ENCODE assay signal across 20 cellular contexts in genomic region chr7:143261901-143262300, GRCh38. TPM values are rescaled to one million over a fixed set of nuclear protein-coding genes. Genes with fewer than 3 reads are reported as not detected.
DNase-seq lines count a peak whose midpoint lies in the region; ATAC-seq, FAIRE-seq and TF ChIP-seq lines count a peak whose summit lies in the region.
"Had no signal": no experiment of that assay in that cellular context is flagged by ENCODE, and none has a peak within 500 bp of the region (broad histone marks: within the 10 kb centered on the region; RNA-seq: fewer than 3 reads in every experiment).

No MANE protein-coding gene starts in this region.

- no peak overlapping the region for H2AFZ ChIP-seq in HepG2 (ENCODE audit: low read length)

- TF ChIP-seq CTCF in HepG2 (CRISPR knock-in tag; IDR thresholded peaks at IDR 0.05) (no peak), right lobe of liver (IDR thresholded peaks at IDR 0.05) (no peak)

- H4K20me1 ChIP-seq in HepG2 (ENCODE audit: insufficient read depth, low read length) = no peaks in the 10 kb centered on the region

- POLR2A ChIA-PET in HepG2 (lab: Yijun Ruan, JAX) = interaction anchor here (1.6 to 2.4 kb wide), 3 partner anchors 11 to 21 kb away, joined by 4 to 26 read pairs (median 21); no protein-coding TSS in a partner anchor
- POLR2A ChIA-PET in activated CD8-positive, alpha-beta T cell treated with anti-CD3 and anti-CD28 coated beads, Interleukin-2, amount 10 ng/mL, durations not matched to agents 7 days and 5 days (lab: Charles Lee) = interaction anchor here (1.6 to 2.7 kb wide), 2 partner anchors 17 to 18 kb away, joined by 4 to 20 read pairs; no protein-coding TSS in a partner anchor

- intact Hi-C loops in HepG2 (cut with micrococcal nuclease; ENCODE audit: unreplicated experiment) (loop anchor here (2.0 kb wide), 2 partner anchors 13 to 23 kb away; partner anchors contain the start of gene TMEM139), right lobe of liver (cut with DNase I) (no loop called here)

- H3K27ac Mint-ChIP-seq in activated CD8-positive, alpha-beta T cell treated with anti-CD3 and anti-CD28 coated beads, Interleukin-2, amount 10 ng/mL, durations not matched to agents 7 days and 5 days = peak overlapping the region; percentile 23
- H3K27ac Mint-ChIP-seq in immature natural killer cell = peak overlapping the region in 5 of 6 donors; percentile 7 to 85 (median 76)

- no peak overlapping the region for H3K4me2 ChIP-seq in HepG2 (ENCODE audit: low read depth, low read length)

- TF ChIP-seq EP300 in HepG2 (IDR thresholded peaks at IDR 0.05; ENCODE audit: low read depth in 2 of 2, low read length in 2 of 2) (no peak), HepG2 (CRISPR knock-in tag; IDR thresholded peaks at IDR 0.05; ENCODE audit: borderline replicate concordance) (no peak)

- H3K4me1 ChIP-seq in HepG2 (ENCODE audit: insufficient read depth, low read length) (peaks cover 41% of the 10 kb centered on the region), right lobe of liver (peaks cover 0 to 47% (median 10%) of the 10 kb centered on the region in 4 donors)
- H3K4me1 ChIP-seq: foreskin keratinocyte had no signal

- H3K27ac ChIP-seq in HepG2 (ENCODE audit: extremely low read length, insufficient read depth, low read length) = no peak overlapping the region
- H3K27ac ChIP-seq in right lobe of liver = no peak overlapping the region
- H3K27ac ChIP-seq: foreskin keratinocyte, WERI-Rb-1 had no signal

- WGBS in HepG2 (ENCODE audit: low lambda C conversion rate) = 50% methylated on average over 1 of the region's 1 CpG
- WGBS in right lobe of liver (ENCODE audit: insufficient coverage, low coverage, low lambda C conversion rate, missing lambda C conversion rate) = 88% methylated on average over 1 of the region's 1 CpG

- H3K4me3 ChIP-seq in HepG2 (replicated peaks in 1 of 3; ENCODE audit: insufficient read depth in 1 of 3, low read depth in 2 of 3, low read length in 3 of 3) = no peak overlapping the region
- H3K4me3 ChIP-seq in right lobe of liver = no peak overlapping the region

- peaks cover 50% of the 10 kb centered on the region for H3K4me1 Mint-ChIP-seq in activated CD8-positive, alpha-beta T cell treated with anti-CD3 and anti-CD28 coated beads, Interleukin-2, amount 10 ng/mL, durations not matched to agents 7 days and 5 days (ENCODE audit: low read depth)
- H3K4me1 Mint-ChIP-seq in immature natural killer cell = peaks cover 30 to 44% of the 10 kb centered on the region in 2 donors

- no peaks in the 10 kb centered on the region for H3K27me3 Mint-ChIP-seq in activated CD8-positive, alpha-beta T cell treated with anti-CD3 and anti-CD28 coated beads, Interleukin-2, amount 10 ng/mL, durations not matched to agents 7 days and 5 days (ENCODE audit: low read depth)
- H3K27me3 Mint-ChIP-seq in immature natural killer cell (ENCODE audit: low read depth in 3 of 3) = peaks cover 0 to 3% (median 1%) of the 10 kb centered on the region in 3 donors

- H3K36me3 Mint-ChIP-seq in activated CD8-positive, alpha-beta T cell treated with anti-CD3 and anti-CD28 coated beads, Interleukin-2, amount 10 ng/mL, durations not matched to agents 7 days and 5 days (ENCODE audit: low read depth) = peaks cover 33% of the 10 kb centered on the region
- H3K36me3 Mint-ChIP-seq in immature natural killer cell = peaks cover 0 to 5% (median 2%) of the 10 kb centered on the region in 3 donors

- TF ChIP-seq POLR2A in HepG2 (IDR thresholded peaks at IDR 0.05; ENCODE audit: insufficient read depth in 1 of 2, low read depth in 2 of 2, low read length in 2 of 2) = no peak
- TF ChIP-seq POLR2A in right lobe of liver (IDR thresholded peaks at IDR 0.05) = no peak

- H3K9me3 ChIP-seq in HepG2 (ENCODE audit: low read length) (no peaks in the 10 kb centered on the region), right lobe of liver (no peaks in the 10 kb centered on the region)

- FAIRE-seq in HepG2 (lab: Jason Lieb, UNC) = no peak
- FAIRE-seq: endothelial cell of umbilical vein, HTR-8/SVneo had no signal

- no peaks in the 10 kb centered on the region; a peak in 1 of 5 replicates for H3K27me3 ChIP-seq in HepG2 (ENCODE audit: control insufficient read depth in 1 of 2, insufficient read depth in 2 of 2, low read length in 2 of 2)
- H3K27me3 ChIP-seq in right lobe of liver = no peaks in the 10 kb centered on the region
- H3K27me3 ChIP-seq: foreskin keratinocyte had no signal

- no peaks in the 10 kb centered on the region for H3K9me3 Mint-ChIP-seq in activated CD8-positive, alpha-beta T cell treated with anti-CD3 and anti-CD28 coated beads, Interleukin-2, amount 10 ng/mL, durations not matched to agents 7 days and 5 days (ENCODE audit: insufficient read depth)
- H3K9me3 Mint-ChIP-seq in immature natural killer cell = no peaks in the 10 kb centered on the region

- peaks cover 0 to 2% of the 10 kb centered on the region in 2 experiments; a peak in 2 of 5 replicates for H3K36me3 ChIP-seq in HepG2 (replicated peaks in 1 of 2; ENCODE audit: control insufficient read depth in 1 of 2, insufficient read depth in 2 of 2, low read length in 2 of 2)
- peaks cover 0 to 18% (median 3%) of the 10 kb centered on the region in 4 donors for H3K36me3 ChIP-seq in right lobe of liver
- H3K36me3 ChIP-seq: WERI-Rb-1 had no signal

- in situ Hi-C loops in HepG2 (cut with HindIII; ENCODE audit: extremely low pct_ligation_motif_present, low pct_unique_long_range_greater_than_20kb) = no loop called here

- TF ChIP-seq RAD21 in HepG2 (CRISPR knock-in tag; IDR thresholded peaks at IDR 0.05) = no peak

- ATAC-seq in HepG2 = no peak
- no peak for ATAC-seq in right lobe of liver
- no peak for ATAC-seq in activated CD8-positive, alpha-beta T cell treated with anti-CD3 and anti-CD28 coated beads, Interleukin-2, amount 10 ng/mL, durations not matched to agents 7 days and 5 days
- ATAC-seq: foreskin keratinocyte had no signal

- H3K4me3 Mint-ChIP-seq in activated CD8-positive, alpha-beta T cell treated with anti-CD3 and anti-CD28 coated beads, Interleukin-2, amount 10 ng/mL, durations not matched to agents 7 days and 5 days = peak overlapping the region; percentile 20
- H3K4me3 Mint-ChIP-seq in immature natural killer cell = peak overlapping the region; percentile 64 to 96 (median 76)

- DNase-seq in HepG2 (ENCODE audit: low spot score) = no peak
- DNase-seq in right lobe of liver = no peak
- DNase-seq in activated CD8-positive, alpha-beta T cell treated with anti-CD3 and anti-CD28 coated beads, Interleukin-2, amount 10 ng/mL, durations not matched to agents 7 days and 5 days = no peak
- DNase-seq in immature natural killer cell = no peak
- no peak for DNase-seq in stimulated activated naive CD4-positive, alpha-beta T cell treated with Interleukin-2 at 50 U/mL for 16 hours (lab: John Stamatoyannopoulos, UW)
- no peak for DNase-seq in NCI-H187 (lab: John Stamatoyannopoulos, UW)
- no peak for DNase-seq in SW480 (ENCODE audit: low spot score)
- DNase-seq in NCI-H82 treated with DMSO at 0.1 percent for 48 hours (lab: John Stamatoyannopoulos, UW; ENCODE audit: unreplicated experiment) = no peak
- DNase-seq: Calu3; cerebellar nuclear complex; foreskin keratinocyte; NCI-H1436; NCI-H345; RPMI8226; stimulated activated CD4-positive, alpha-beta T cell treated with anti-CD3 and anti-CD28 coated beads, Interleukin-1b, Interleukin-23, amount 100 ng/mL, for 48 hours; WERI-Rb-1 had no signal

- no TSS peak for BruUV-seq in HepG2 (replicated peaks; lab: Mats Ljungman, UMichigan)

- no peak overlapping the region for H3K9ac ChIP-seq in HepG2 (ENCODE audit: insufficient read depth, low read depth, low read length)

- H3K79me2 ChIP-seq in HepG2 (ENCODE audit: insufficient read depth, low read length) = peaks cover 12% of the 10 kb centered on the region

- CTCF ChIA-PET in HepG2 (lab: Yijun Ruan, JAX; ENCODE audit: low intra/inter-chr PET ratio, low total read pairs) = no interaction called here
- CTCF ChIA-PET in activated CD8-positive, alpha-beta T cell treated with anti-CD3 and anti-CD28 coated beads, Interleukin-2, amount 10 ng/mL, durations not matched to agents 7 days and 5 days (lab: Charles Lee) = interaction anchor here (1.3 to 16.4 kb wide), 3 partner anchors 15 to 21 kb away, joined by 3 to 224 read pairs (median 11); no protein-coding TSS in a partner anchor

RNA-seq across cellular contexts. Expression of gene GSTK1, which starts 1.3 kb away (rescaled TPM):
- total RNA-seq in HepG2 (2016; rRNA removed; fragmentation: Illumina TruSeq; extraction: Trizol) (31.5 and 64.6 TPM in 2 replicates), right lobe of liver (100 to 1,000 TPM; 209 to 315 (median 257) TPM)
- 20.3 and 21.6 TPM in 2 replicates for total RNA-seq in HepG2 (2016; cell fraction: cytosol; rRNA removed; fragmentation: Illumina TruSeq; extraction: Trizol; ENCODE audit: low read depth)
- 34.2 and 66.6 TPM in 2 replicates for total RNA-seq in HepG2 (2016; cell fraction: insoluble cytoplasmic fraction; rRNA removed; fragmentation: Illumina TruSeq; extraction: Trizol)
- 21.6 and 25.7 TPM in 2 replicates for total RNA-seq in HepG2 (2016; cell fraction: membrane; rRNA removed; fragmentation: Illumina TruSeq; extraction: Trizol)
- total RNA-seq in HepG2 (2016; cell fraction: nucleus; rRNA removed; fragmentation: Illumina TruSeq; extraction: Trizol) = 76.0 and 84.9 TPM in 2 replicates
- polyA plus RNA-seq in HepG2 (2011; rRNA removed) (92.1 and 96.2 TPM in 2 replicates), immature natural killer cell (100 to 1,000 TPM; 238 to 266 (median 252) TPM)
- polyA plus RNA-seq in HepG2 (2011; cell fraction: cytosol; rRNA removed) = 77.4 and 78.9 TPM in 2 replicates
- 175 and 195 TPM in 2 replicates for polyA plus RNA-seq in HepG2 (2011; cell fraction: nucleus; rRNA removed)
- polyA plus RNA-seq in HepG2 (2012) = 62.6 and 63.0 TPM in 2 replicates
- polyA plus RNA-seq in HepG2 (2016; cell fraction: cytosol; fragmentation: Illumina TruSeq; extraction: Trizol; ENCODE audit: low read depth) = 23.7 and 26.3 TPM in 2 replicates
- polyA plus RNA-seq in HepG2 (2016; cell fraction: insoluble cytoplasmic fraction; fragmentation: Illumina TruSeq; extraction: Trizol; ENCODE audit: low read depth) = 46.1 and 48.6 TPM in 2 replicates
- 24.7 and 25.7 TPM in 2 replicates for polyA plus RNA-seq in HepG2 (2016; cell fraction: membrane; fragmentation: Illumina TruSeq; extraction: Trizol; ENCODE audit: low read depth)
- 199 and 221 TPM in 2 replicates for polyA plus RNA-seq in HepG2 (2016; cell fraction: nucleus; fragmentation: Illumina TruSeq; extraction: Trizol; ENCODE audit: insufficient read depth, low read depth)
- polyA minus RNA-seq in HepG2 (2011; rRNA and poly(A)+ RNA removed; ENCODE audit: low replicate concordance) = 43.6 and 115 TPM in 2 replicates
- 25.3 TPM in 2 replicates for polyA minus RNA-seq in HepG2 (2011; cell fraction: cytosol; rRNA and poly(A)+ RNA removed)
- polyA minus RNA-seq in HepG2 (2011; cell fraction: nucleus; rRNA and poly(A)+ RNA removed) = 32.3 and 47.2 TPM in 2 replicates
- total RNA-seq in activated CD8-positive, alpha-beta T cell treated with anti-CD3 and anti-CD28 coated beads, Interleukin-2, amount 10 ng/mL, durations not matched to agents 7 days and 5 days = 100 to 1,000 TPM; 254 to 255 TPM

RNA-seq across cellular contexts. Expression of gene TMEM139, which starts 22.9 kb away (rescaled TPM):
- total RNA-seq in HepG2 (2016; rRNA removed; fragmentation: Illumina TruSeq; extraction: Trizol) (7.8 and 7.9 TPM in 2 replicates), right lobe of liver (10 to 100 TPM in 5 of 6 experiments, 1 to 10 TPM in 1; 7.0 to 20.8 (median 14.8) TPM)
- 3.6 and 5.1 TPM in 2 replicates for total RNA-seq in HepG2 (2016; cell fraction: cytosol; rRNA removed; fragmentation: Illumina TruSeq; extraction: Trizol; ENCODE audit: low read depth)
- 6.2 and 7.5 TPM in 2 replicates for total RNA-seq in HepG2 (2016; cell fraction: insoluble cytoplasmic fraction; rRNA removed; fragmentation: Illumina TruSeq; extraction: Trizol)
- total RNA-seq in HepG2 (2016; cell fraction: membrane; rRNA removed; fragmentation: Illumina TruSeq; extraction: Trizol) = 5.7 and 6.4 TPM in 2 replicates
- 7.4 and 8.1 TPM in 2 replicates for total RNA-seq in HepG2 (2016; cell fraction: nucleus; rRNA removed; fragmentation: Illumina TruSeq; extraction: Trizol)
- polyA plus RNA-seq in HepG2 (2011; rRNA removed) (13.8 and 14.0 TPM in 2 replicates), immature natural killer cell (not detected)
- 15.4 and 16.1 TPM in 2 replicates for polyA plus RNA-seq in HepG2 (2011; cell fraction: cytosol; rRNA removed)
- 9.9 and 14.3 TPM in 2 replicates for polyA plus RNA-seq in HepG2 (2011; cell fraction: nucleus; rRNA removed)
- polyA plus RNA-seq in HepG2 (2012) = 4.0 and 13.4 TPM in 2 replicates
- 2.7 and 4.4 TPM in 2 replicates for polyA plus RNA-seq in HepG2 (2016; cell fraction: cytosol; fragmentation: Illumina TruSeq; extraction: Trizol; ENCODE audit: low read depth)
- polyA plus RNA-seq in HepG2 (2016; cell fraction: insoluble cytoplasmic fraction; fragmentation: Illumina TruSeq; extraction: Trizol; ENCODE audit: low read depth) = 7.7 and 9.4 TPM in 2 replicates
- polyA plus RNA-seq in HepG2 (2016; cell fraction: membrane; fragmentation: Illumina TruSeq; extraction: Trizol; ENCODE audit: low read depth) = 6.6 and 7.0 TPM in 2 replicates
- 8.5 and 10.4 TPM in 2 replicates for polyA plus RNA-seq in HepG2 (2016; cell fraction: nucleus; fragmentation: Illumina TruSeq; extraction: Trizol; ENCODE audit: insufficient read depth, low read depth)
- 7.2 and 31.8 TPM in 2 replicates for polyA minus RNA-seq in HepG2 (2011; rRNA and poly(A)+ RNA removed; ENCODE audit: low replicate concordance)
- 4.9 and 5.5 TPM in 2 replicates for polyA minus RNA-seq in HepG2 (2011; cell fraction: cytosol; rRNA and poly(A)+ RNA removed)
- 6.5 and 9.0 TPM in 2 replicates for polyA minus RNA-seq in HepG2 (2011; cell fraction: nucleus; rRNA and poly(A)+ RNA removed)
- total RNA-seq in activated CD8-positive, alpha-beta T cell treated with anti-CD3 and anti-CD28 coated beads, Interleukin-2, amount 10 ng/mL, durations not matched to agents 7 days and 5 days = under 1 TPM; 0.29 to 0.65 TPM
- total RNA-seq: endothelial cell of umbilical vein, osteocyte, temporal lobe had no signal

RNA-seq across cellular contexts. Expression of gene CASP2, which starts 26.2 kb away (rescaled TPM):
- total RNA-seq in HepG2 (2016; rRNA removed; fragmentation: Illumina TruSeq; extraction: Trizol) (13.7 and 21.2 TPM in 2 replicates), right lobe of liver (1 to 10 TPM; 5.3 to 8.7 (median 6.7) TPM)
- total RNA-seq in HepG2 (2016; cell fraction: cytosol; rRNA removed; fragmentation: Illumina TruSeq; extraction: Trizol; ENCODE audit: low read depth) = 2.6 and 5.7 TPM in 2 replicates
- total RNA-seq in HepG2 (2016; cell fraction: insoluble cytoplasmic fraction; rRNA removed; fragmentation: Illumina TruSeq; extraction: Trizol) = 13.6 and 24.5 TPM in 2 replicates
- 6.8 and 7.8 TPM in 2 replicates for total RNA-seq in HepG2 (2016; cell fraction: membrane; rRNA removed; fragmentation: Illumina TruSeq; extraction: Trizol)
- total RNA-seq in HepG2 (2016; cell fraction: nucleus; rRNA removed; fragmentation: Illumina TruSeq; extraction: Trizol) = 18.2 and 18.9 TPM in 2 replicates
- polyA plus RNA-seq in HepG2 (2011; rRNA removed) (9.0 and 10.2 TPM in 2 replicates), immature natural killer cell (10 to 100 TPM in 1 of 3 donors, 1 to 10 TPM in 2; 8.8 to 24.2 (median 9.8) TPM)
- 5.0 and 6.7 TPM in 2 replicates for polyA plus RNA-seq in HepG2 (2011; cell fraction: cytosol; rRNA removed)
- polyA plus RNA-seq in HepG2 (2011; cell fraction: nucleus; rRNA removed) = 17.0 and 18.3 TPM in 2 replicates
- 6.2 and 7.5 TPM in 2 replicates for polyA plus RNA-seq in HepG2 (2012)
- polyA plus RNA-seq in HepG2 (2016; cell fraction: cytosol; fragmentation: Illumina TruSeq; extraction: Trizol; ENCODE audit: low read depth) = 1.1 and 1.3 TPM in 2 replicates
- polyA plus RNA-seq in HepG2 (2016; cell fraction: insoluble cytoplasmic fraction; fragmentation: Illumina TruSeq; extraction: Trizol; ENCODE audit: low read depth) = 15.7 and 18.6 TPM in 2 replicates
- polyA plus RNA-seq in HepG2 (2016; cell fraction: membrane; fragmentation: Illumina TruSeq; extraction: Trizol; ENCODE audit: low read depth) = 4.5 and 4.8 TPM in 2 replicates
- polyA plus RNA-seq in HepG2 (2016; cell fraction: nucleus; fragmentation: Illumina TruSeq; extraction: Trizol; ENCODE audit: insufficient read depth, low read depth) = 28.4 and 33.3 TPM in 2 replicates
- polyA minus RNA-seq in HepG2 (2011; rRNA and poly(A)+ RNA removed; ENCODE audit: low replicate concordance) = 40.0 and 127 TPM in 2 replicates
- 9.3 and 18.6 TPM in 2 replicates for polyA minus RNA-seq in HepG2 (2011; cell fraction: cytosol; rRNA and poly(A)+ RNA removed)
- polyA minus RNA-seq in HepG2 (2011; cell fraction: nucleus; rRNA and poly(A)+ RNA removed) = 23.6 and 23.9 TPM in 2 replicates
- total RNA-seq in activated CD8-positive, alpha-beta T cell treated with anti-CD3 and anti-CD28 coated beads, Interleukin-2, amount 10 ng/mL, durations not matched to agents 7 days and 5 days = 100 to 1,000 TPM; 111 to 115 TPM

RNA-seq across cellular contexts. Expression of gene TAS2R40, which starts 40.1 kb away (rescaled TPM):
- total RNA-seq in HepG2 (2016; rRNA removed; fragmentation: Illumina TruSeq; extraction: Trizol) (not detected in 2 replicates), right lobe of liver (not detected)
- total RNA-seq in HepG2 (2016; cell fraction: cytosol; rRNA removed; fragmentation: Illumina TruSeq; extraction: Trizol; ENCODE audit: low read depth) = not detected in 2 replicates
- total RNA-seq in HepG2 (2016; cell fraction: insoluble cytoplasmic fraction; rRNA removed; fragmentation: Illumina TruSeq; extraction: Trizol) = not detected in 2 replicates
- not detected in 2 replicates for total RNA-seq in HepG2 (2016; cell fraction: membrane; rRNA removed; fragmentation: Illumina TruSeq; extraction: Trizol)
- not detected in 2 replicates for total RNA-seq in HepG2 (2016; cell fraction: nucleus; rRNA removed; fragmentation: Illumina TruSeq; extraction: Trizol)
- polyA plus RNA-seq in HepG2 (2011; rRNA removed) (not detected in 2 replicates), immature natural killer cell (not detected)
- not detected in 2 replicates for polyA plus RNA-seq in HepG2 (2011; cell fraction: cytosol; rRNA removed)
- not detected in 2 replicates for polyA plus RNA-seq in HepG2 (2011; cell fraction: nucleus; rRNA removed)
- not detected in 2 replicates for polyA plus RNA-seq in HepG2 (2012)
- not detected in 2 replicates for polyA plus RNA-seq in HepG2 (2016; cell fraction: cytosol; fragmentation: Illumina TruSeq; extraction: Trizol; ENCODE audit: low read depth)
- not detected in 2 replicates for polyA plus RNA-seq in HepG2 (2016; cell fraction: insoluble cytoplasmic fraction; fragmentation: Illumina TruSeq; extraction: Trizol; ENCODE audit: low read depth)
- polyA plus RNA-seq in HepG2 (2016; cell fraction: membrane; fragmentation: Illumina TruSeq; extraction: Trizol; ENCODE audit: low read depth) = not detected in 2 replicates
- polyA plus RNA-seq in HepG2 (2016; cell fraction: nucleus; fragmentation: Illumina TruSeq; extraction: Trizol; ENCODE audit: insufficient read depth, low read depth) = not detected in 2 replicates
- not detected in 2 replicates for polyA minus RNA-seq in HepG2 (2011; rRNA and poly(A)+ RNA removed; ENCODE audit: low replicate concordance)
- not detected in 2 replicates for polyA minus RNA-seq in HepG2 (2011; cell fraction: cytosol; rRNA and poly(A)+ RNA removed)
- polyA minus RNA-seq in HepG2 (2011; cell fraction: nucleus; rRNA and poly(A)+ RNA removed) = not detected in 2 replicates
- total RNA-seq in activated CD8-positive, alpha-beta T cell treated with anti-CD3 and anti-CD28 coated beads, Interleukin-2, amount 10 ng/mL, durations not matched to agents 7 days and 5 days = not detected
- total RNA-seq: Calu3, endothelial cell of umbilical vein, foreskin keratinocyte, osteocyte, temporal lobe had no signal
- polyA plus RNA-seq: endothelial cell of umbilical vein, foreskin keratinocyte had no signal

RNA-seq across cellular contexts. Expression of gene CLCN1, which starts 54.0 kb away (rescaled TPM):
- total RNA-seq in HepG2 (2016; rRNA removed; fragmentation: Illumina TruSeq; extraction: Trizol) (not detected in 2 replicates), right lobe of liver (not detected)
- not detected in 2 replicates for total RNA-seq in HepG2 (2016; cell fraction: cytosol; rRNA removed; fragmentation: Illumina TruSeq; extraction: Trizol; ENCODE audit: low read depth)
- not detected in 2 replicates for total RNA-seq in HepG2 (2016; cell fraction: insoluble cytoplasmic fraction; rRNA removed; fragmentation: Illumina TruSeq; extraction: Trizol)
- total RNA-seq in HepG2 (2016; cell fraction: membrane; rRNA removed; fragmentation: Illumina TruSeq; extraction: Trizol) = not detected in 2 replicates
- not detected in 2 replicates for total RNA-seq in HepG2 (2016; cell fraction: nucleus; rRNA removed; fragmentation: Illumina TruSeq; extraction: Trizol)
- polyA plus RNA-seq in HepG2 (2011; rRNA removed) (0.01 TPM in 1 of 2 replicates, not detected in the other), immature natural killer cell (under 1 TPM in 1 of 3 donors, not detected in 2; 0.07 TPM)
- not detected in 2 replicates for polyA plus RNA-seq in HepG2 (2011; cell fraction: cytosol; rRNA removed)
- polyA plus RNA-seq in HepG2 (2011; cell fraction: nucleus; rRNA removed) = not detected in 2 replicates
- not detected in 2 replicates for polyA plus RNA-seq in HepG2 (2012)
- polyA plus RNA-seq in HepG2 (2016; cell fraction: cytosol; fragmentation: Illumina TruSeq; extraction: Trizol; ENCODE audit: low read depth) = not detected in 2 replicates
- polyA plus RNA-seq in HepG2 (2016; cell fraction: insoluble cytoplasmic fraction; fragmentation: Illumina TruSeq; extraction: Trizol; ENCODE audit: low read depth) = not detected in 2 replicates
- polyA plus RNA-seq in HepG2 (2016; cell fraction: membrane; fragmentation: Illumina TruSeq; extraction: Trizol; ENCODE audit: low read depth) = not detected in 2 replicates
- polyA plus RNA-seq in HepG2 (2016; cell fraction: nucleus; fragmentation: Illumina TruSeq; extraction: Trizol; ENCODE audit: insufficient read depth, low read depth) = not detected in 2 replicates
- 0.07 TPM in 1 of 2 replicates, not detected in the other for polyA minus RNA-seq in HepG2 (2011; rRNA and poly(A)+ RNA removed; ENCODE audit: low replicate concordance)
- polyA minus RNA-seq in HepG2 (2011; cell fraction: cytosol; rRNA and poly(A)+ RNA removed) = not detected in 2 replicates
- not detected in 2 replicates for polyA minus RNA-seq in HepG2 (2011; cell fraction: nucleus; rRNA and poly(A)+ RNA removed)
- under 1 TPM in 1 of 2 experiments, not detected in 1; 0.13 TPM for total RNA-seq in activated CD8-positive, alpha-beta T cell treated with anti-CD3 and anti-CD28 coated beads, Interleukin-2, amount 10 ng/mL, durations not matched to agents 7 days and 5 days
- total RNA-seq: endothelial cell of umbilical vein, osteocyte, temporal lobe had no signal
- polyA plus RNA-seq: endothelial cell of umbilical vein had no signal
